In genomic region chr4:10283761-10284160, GRCh38 we compare ENCODE assay signal across 24 cellular contexts.
A peak's percentile ranks its signal among the peaks of the same experiment; 100 is the strongest.
DNase-seq lines count a peak whose midpoint lies in the region; ATAC-seq, FAIRE-seq and TF ChIP-seq lines count a peak whose summit lies in the region.
"Had no signal": no experiment of that assay in that cellular context is flagged by ENCODE, and none has a peak within 500 bp of the region (broad histone marks: within the 10 kb centered on the region; RNA-seq: fewer than 3 reads in every experiment).

No MANE protein-coding gene starts in this region.

- peaks cover 5% of the 10 kb centered on the region for H3K4me1 Mint-ChIP-seq in MCF 10A (ENCODE audit: insufficient read depth, unreplicated experiment)
- H3K4me1 Mint-ChIP-seq: CD4-positive, CD25-positive, alpha-beta regulatory T cell; H9 had no signal

- no peaks in the 10 kb centered on the region for H4K20me1 ChIP-seq in smooth muscle cell (ENCODE audit: low read depth)

- BruUV-seq in MCF 10A (replicated peaks; lab: Mats Ljungman, UMichigan), result no TSS peak

- H3K79me2 ChIP-seq in smooth muscle cell (ENCODE audit: low read depth), result no peaks in the 10 kb centered on the region

- no peaks in the 10 kb centered on the region for H3K27me3 Mint-ChIP-seq in MCF 10A (ENCODE audit: insufficient read depth, unreplicated experiment)
- H3K27me3 Mint-ChIP-seq: CD4-positive, CD25-positive, alpha-beta regulatory T cell had no signal

- no peaks in the 10 kb centered on the region for H3K9me3 ChIP-seq in breast epithelium
- no peaks in the 10 kb centered on the region for H3K9me3 ChIP-seq in smooth muscle cell (replicated peaks; ENCODE audit: low read depth)

- H3K27me3 ChIP-seq in breast epithelium (no peaks in the 10 kb centered on the region), bronchial epithelial cell (ENCODE audit: control insufficient read depth, insufficient read depth, low read length) (no peaks in the 10 kb centered on the region), smooth muscle cell (ENCODE audit: low read depth) (no peaks in the 10 kb centered on the region)

- H3K27ac Mint-ChIP-seq in MCF 10A (ENCODE audit: low read depth, unreplicated experiment), result peak overlapping the region; percentile 18
- H3K27ac Mint-ChIP-seq: CD4-positive, CD25-positive, alpha-beta regulatory T cell; H9; T-helper 1 cell treated with Interleukin-12 subunit alpha and Interleukin-12 subunit beta and Interleukin-4 antibody, amounts not matched to agents 30 μg/mL and 1 μg/mL, for 36 hours had no signal

- no peak overlapping the region for H2AFZ ChIP-seq in smooth muscle cell (ENCODE audit: low read depth)
- H2AFZ ChIP-seq: GM23248 had no signal

- WGBS in smooth muscle cell (ENCODE audit: low lambda C conversion rate), result 74% methylated on average over 2 of the region's 2 CpGs

- H3K36me3 ChIP-seq in breast epithelium (no peaks in the 10 kb centered on the region), bronchial epithelial cell (ENCODE audit: control insufficient read depth, insufficient read depth, low read length) (no peaks in the 10 kb centered on the region), smooth muscle cell (ENCODE audit: low read depth) (no peaks in the 10 kb centered on the region)

- TF ChIP-seq CTCF in MCF 10A (IDR thresholded peaks at IDR 0.05; ENCODE audit: unreplicated experiment) (no peak), breast epithelium (IDR thresholded peaks at IDR 0.05) (no peak), bronchial epithelial cell (IDR thresholded peaks at IDR 0.05; ENCODE audit: insufficient read depth, low read length, severe bottlenecking) (no peak), smooth muscle cell (IDR thresholded peaks at IDR 0.05; ENCODE audit: borderline replicate concordance, insufficient read depth, poor library complexity, severe bottlenecking) (no peak)

- DNase-seq in MCF 10A (ENCODE audit: unreplicated experiment) (peak; percentile 43), breast epithelium (ENCODE audit: low spot score in 2 of 2) (no peak), NCI-H2107 treated with DMSO at 0.1 percent for 48 hours (lab: John Stamatoyannopoulos, UW; ENCODE audit: unreplicated experiment) (peak; percentile 33), bronchial epithelial cell (ENCODE audit: low read depth) (peak; percentile 98), smooth muscle cell (lab: John Stamatoyannopoulos, UW; ENCODE audit: unreplicated experiment) (no peak), left ventricle myocardium superior (no peak), MV-4-11 (lab: John Stamatoyannopoulos, UW) (no peak), NCI-H446 (lab: John Stamatoyannopoulos, UW) (no peak)
- DNase-seq: CD4-positive, CD25-positive, alpha-beta regulatory T cell; COR-L47; GM23248; H9; KG1; NCI-H1048; NCI-H1436 treated with DMSO at 0.1 percent for 48 hours; NCI-H2029 treated with DMSO at 0.1 percent for 48 hours; NCI-H2227 treated with DMSO at 0.1 percent for 48 hours; NCI-H524 treated with DMSO at 0.1 percent for 48 hours; NCI-H82; OCI-M1; Right ventricle myocardium superior had no signal

- intact Hi-C loops in MCF 10A (cut with micrococcal nuclease) (no loop called here), breast epithelium (cut with DNase I; ENCODE audit: low total_unique reads) (no loop called here), left ventricle myocardium superior (cut with micrococcal nuclease) (no loop called here)

- H3K4me3 Mint-ChIP-seq in MCF 10A (ENCODE audit: unreplicated experiment), result no peak overlapping the region
- H3K4me3 Mint-ChIP-seq: CD4-positive, CD25-positive, alpha-beta regulatory T cell; H9; T-helper 1 cell treated with Interleukin-12 subunit alpha and Interleukin-12 subunit beta and Interleukin-4 antibody, amounts not matched to agents 30 μg/mL and 1 μg/mL, for 36 hours had no signal

- H3K4me2 ChIP-seq in smooth muscle cell, result no peak overlapping the region

- TF ChIP-seq POLR2A in breast epithelium (IDR thresholded peaks at IDR 0.05), result no peak

- CTCF ChIA-PET in MCF 10A (lab: Yijun Ruan, JAX), result interaction anchor here (1.2 kb wide), 1 partner anchor 29 kb away, joined by 4 read pairs; no protein-coding TSS in a partner anchor

- FAIRE-seq in bronchial epithelial cell (lab: Jason Lieb, UNC), result peak; percentile 75
- FAIRE-seq: G401.6, RCC 7860 had no signal

- H3F3A ChIP-seq in smooth muscle cell (ENCODE audit: low read depth), result no peaks in the 10 kb centered on the region

- H3K4me3 ChIP-seq in breast epithelium (no peak overlapping the region), bronchial epithelial cell (ENCODE audit: low read depth, low read length) (no peak overlapping the region), smooth muscle cell (no peak overlapping the region)
- H3K4me3 ChIP-seq: GM23248 had no signal

- H3K4me1 ChIP-seq in breast epithelium (no peaks in the 10 kb centered on the region), smooth muscle cell (ENCODE audit: low read depth) (no peaks in the 10 kb centered on the region)

- POLR2A ChIA-PET in MCF 10A (lab: Yijun Ruan, JAX), result interaction anchor here (0.9 to 2.6 kb wide), 2 partner anchors 18 to 62 kb away, joined by 5 to 7 read pairs; no protein-coding TSS in a partner anchor

- no peaks in the 10 kb centered on the region for H3K9me3 Mint-ChIP-seq in MCF 10A (ENCODE audit: unreplicated experiment)
- H3K9me3 Mint-ChIP-seq: CD4-positive, CD25-positive, alpha-beta regulatory T cell; H9 had no signal

- H3K36me3 Mint-ChIP-seq in MCF 10A (ENCODE audit: insufficient read depth, unreplicated experiment), result no peaks in the 10 kb centered on the region
- H3K36me3 Mint-ChIP-seq: CD4-positive, CD25-positive, alpha-beta regulatory T cell had no signal

- no peak overlapping the region for H3K9ac ChIP-seq in smooth muscle cell (ENCODE audit: low read depth)
- H3K9ac ChIP-seq: GM23248 had no signal

- no peak overlapping the region for H3K27ac ChIP-seq in breast epithelium
- peak overlapping the region; percentile 5 for H3K27ac ChIP-seq in smooth muscle cell (ENCODE audit: low read depth)
- H3K27ac ChIP-seq: GM23248 had no signal

- ATAC-seq in left ventricle myocardium superior, result no peak

Comparison
In these comparisons a context has a peak if more than half of its experiments do, and no peak if none do; other contexts are left out.
1. DNase-seq: peak in MCF 10A (single experiment), NCI-H2107 treated with DMSO at 0.1 percent for 48 hours (single experiment) and bronchial epithelial cell (single experiment); none in breast epithelium (0 of 2), smooth muscle cell (single experiment), left ventricle myocardium superior (single experiment), MV-4-11 (single experiment) and NCI-H446 (0 of 2).